ENCODE assay signal across 10 cellular contexts in genomic region chr14:106039400-106039799, GRCh38.
DNase-seq lines count a peak whose midpoint lies in the region; ATAC-seq and TF ChIP-seq lines count a peak whose summit lies in the region.
"Had no signal": no experiment of that assay in that cellular context is flagged by ENCODE, and none has a peak within 500 bp of the region (broad histone marks: within the 10 kb centered on the region; RNA-seq: fewer than 3 reads in every experiment).

No MANE protein-coding gene starts in this region.

- H3K9me3 Mint-ChIP-seq in activated T-helper 1 cell treated with anti-CD3 and anti-CD28 coated beads, Interleukin-12 subunit alpha, Interleukin-12 subunit beta, Interleukin-2, Interleukin-4 antibody, amounts not matched to agents 30 ng/mL and 10 ng/mL and 1 ng/mL, durations not matched to agents 14 hours and 24 hours and 36 hours, result no peaks in the 10 kb centered on the region

- intact Hi-C loops in activated T-helper 1 cell treated with anti-CD3 and anti-CD28 coated beads, Interleukin-12 subunit alpha, Interleukin-12 subunit beta, Interleukin-2, Interleukin-4 antibody, amounts not matched to agents 30 ng/mL and 10 ng/mL and 1 ng/mL, durations not matched to agents 14 hours and 24 hours and 36 hours (cut with micrococcal nuclease), result loop anchor here (2.0 kb wide), 1 partner anchor 35 kb away; no protein-coding TSS in a partner anchor
- intact Hi-C loops in breast epithelium (cut with DNase I; ENCODE audit: low total_unique reads), result no loop called here

- no peaks in the 10 kb centered on the region for H3K36me3 Mint-ChIP-seq in activated T-helper 1 cell treated with anti-CD3 and anti-CD28 coated beads, Interleukin-12 subunit alpha, Interleukin-12 subunit beta, Interleukin-2, Interleukin-4 antibody, amounts not matched to agents 30 ng/mL and 10 ng/mL and 1 ng/mL, durations not matched to agents 14 hours and 24 hours and 36 hours (ENCODE audit: low read depth)

- H3K4me1 ChIP-seq in breast epithelium, result no peaks in the 10 kb centered on the region

- ATAC-seq in left lobe of liver (no peak), GM19463 (IDR thresholded peaks at IDR 0.05; ENCODE audit: unreplicated experiment) (no peak)

- peak; percentile 10 for DNase-seq in DMS79 (lab: John Stamatoyannopoulos, UW)
- DNase-seq in NCI-H748 (lab: John Stamatoyannopoulos, UW; ENCODE audit: unreplicated experiment), result peak; percentile 48
- peak; percentile 32 for DNase-seq in activated T-helper 1 cell treated with anti-CD3 and anti-CD28 coated beads, Interleukin-12 subunit alpha, Interleukin-12 subunit beta, Interleukin-2, Interleukin-4 antibody, amounts not matched to agents 30 ng/mL and 10 ng/mL and 1 ng/mL, durations not matched to agents 14 hours and 24 hours and 36 hours (ENCODE audit: low spot score)
- DNase-seq in stimulated activated CD4-positive, alpha-beta T cell treated with anti-CD3 and anti-CD28 coated beads, Interleukin-15, amount 100 ng/mL, for 1 hour (ENCODE audit: low read depth in 1 of 2, low spot score in 1 of 2), result peak; percentile 20 to 49
- DNase-seq in islet precursor cell, result no peak
- no peak for DNase-seq in left lobe of liver (ENCODE audit: low spot score)
- no peak for DNase-seq in breast epithelium (ENCODE audit: low spot score in 2 of 2)

- H3K27me3 Mint-ChIP-seq in activated T-helper 1 cell treated with anti-CD3 and anti-CD28 coated beads, Interleukin-12 subunit alpha, Interleukin-12 subunit beta, Interleukin-2, Interleukin-4 antibody, amounts not matched to agents 30 ng/mL and 10 ng/mL and 1 ng/mL, durations not matched to agents 14 hours and 24 hours and 36 hours (ENCODE audit: insufficient read depth), result peaks cover 4% of the 10 kb centered on the region

- no peaks in the 10 kb centered on the region for H3K36me3 ChIP-seq in breast epithelium
- H3K36me3 ChIP-seq: thoracic aorta had no signal

- TF ChIP-seq POLR2A in breast epithelium (IDR thresholded peaks at IDR 0.05), result no peak

- H3K4me3 ChIP-seq in breast epithelium, result no peak overlapping the region
- H3K4me3 ChIP-seq: SK-N-MC, thoracic aorta had no signal

- no peak overlapping the region for H3K27ac ChIP-seq in breast epithelium
- H3K27ac ChIP-seq: SK-N-MC, thoracic aorta had no signal

- peaks cover 14% of the 10 kb centered on the region for H3K4me1 Mint-ChIP-seq in activated T-helper 1 cell treated with anti-CD3 and anti-CD28 coated beads, Interleukin-12 subunit alpha, Interleukin-12 subunit beta, Interleukin-2, Interleukin-4 antibody, amounts not matched to agents 30 ng/mL and 10 ng/mL and 1 ng/mL, durations not matched to agents 14 hours and 24 hours and 36 hours (ENCODE audit: low read depth)

- no peaks in the 10 kb centered on the region for H3K9me3 ChIP-seq in breast epithelium
- H3K9me3 ChIP-seq: thoracic aorta had no signal

- H3K27ac Mint-ChIP-seq in activated T-helper 1 cell treated with anti-CD3 and anti-CD28 coated beads, Interleukin-12 subunit alpha, Interleukin-12 subunit beta, Interleukin-2, Interleukin-4 antibody, amounts not matched to agents 30 ng/mL and 10 ng/mL and 1 ng/mL, durations not matched to agents 14 hours and 24 hours and 36 hours, result no peak overlapping the region

- H3K27me3 ChIP-seq in breast epithelium, result no peaks in the 10 kb centered on the region

- TF ChIP-seq CTCF in breast epithelium (IDR thresholded peaks at IDR 0.05), result no peak

- H3K4me3 Mint-ChIP-seq in activated T-helper 1 cell treated with anti-CD3 and anti-CD28 coated beads, Interleukin-12 subunit alpha, Interleukin-12 subunit beta, Interleukin-2, Interleukin-4 antibody, amounts not matched to agents 30 ng/mL and 10 ng/mL and 1 ng/mL, durations not matched to agents 14 hours and 24 hours and 36 hours, result no peak overlapping the region

Comparison
In these comparisons a context has a peak if more than half of its experiments do, and no peak if none do; other contexts are left out.
1. DNase-seq: peak in DMS79 (single experiment), NCI-H748 (single experiment), activated T-helper 1 cell treated with anti-CD3 and anti-CD28 coated beads, Interleukin-12 subunit alpha, Interleukin-12 subunit beta, Interleukin-2, Interleukin-4 antibody, amounts not matched to agents 30 ng/mL and 10 ng/mL and 1 ng/mL, durations not matched to agents 14 hours and 24 hours and 36 hours (single experiment) and stimulated activated CD4-positive, alpha-beta T cell treated with anti-CD3 and anti-CD28 coated beads, Interleukin-15, amount 100 ng/mL, for 1 hour (2 of 2); none in islet precursor cell (single experiment), left lobe of liver (single experiment) and breast epithelium (0 of 2).